Comparison of ENCODE assay signal across 18 cellular contexts in genomic region chr18:29879763-29880162, GRCh38.
"Had no signal": no experiment of that assay in that cellular context is flagged by ENCODE, and none has a peak within 500 bp of the region (broad histone marks: within the 10 kb centered on the region; RNA-seq: fewer than 3 reads in every experiment).

No MANE protein-coding gene starts in this region.

- H3K27ac Mint-ChIP-seq: activated CD8-positive, alpha-beta T cell treated with anti-CD3 and anti-CD28 coated beads, Interleukin-2, amount 10 ng/mL, durations not matched to agents 7 days and 5 days; activated naive CD8-positive, alpha-beta T cell treated with anti-CD3 and anti-CD28 coated beads, Interleukin-2, amount 50 U/mL, for 24 hours; activated T-helper 1 cell treated with anti-CD3 and anti-CD28 coated beads, Interleukin-12 subunit alpha, Interleukin-12 subunit beta, Interleukin-2, Interleukin-4 antibody, amounts not matched to agents 30 ng/mL and 10 ng/mL and 1 ng/mL, durations not matched to agents 14 hours and 24 hours and 36 hours; T-helper 2 cell treated with Interferon-gamma antibody and Interleukin-4, amounts not matched to agents 5 μg/mL and 100 μg/mL, for 36 hours had no signal

- FAIRE-seq: astrocyte, colon, kidney, urothelium cell line had no signal

- ATAC-seq: activated CD8-positive, alpha-beta T cell treated with anti-CD3 and anti-CD28 coated beads, Interleukin-2, amount 10 ng/mL, durations not matched to agents 7 days and 5 days; activated naive CD8-positive, alpha-beta T cell treated with anti-CD3 and anti-CD28 coated beads, Interleukin-2, amount 50 U/mL, for 24 hours had no signal

- H3K4me3 ChIP-seq: cardiac muscle cell, left ventricle myocardium inferior, ovary had no signal

- H3K27me3 Mint-ChIP-seq: activated naive CD8-positive, alpha-beta T cell treated with anti-CD3 and anti-CD28 coated beads, Interleukin-2, amount 50 U/mL, for 24 hours had no signal

- H3K4me1 ChIP-seq: left ventricle myocardium inferior had no signal

- DNase-seq: activated CD8-positive, alpha-beta memory T cell treated with anti-CD3 and anti-CD28 coated beads, Interleukin-2, amount 50 U/mL, for 48 hours; activated CD8-positive, alpha-beta T cell treated with anti-CD3 and anti-CD28 coated beads, Interleukin-2, amount 10 ng/mL, durations not matched to agents 7 days and 5 days; activated naive CD4-positive, alpha-beta T cell treated with Interleukin-2 at 50 U/mL for 16 hours; activated naive CD8-positive, alpha-beta T cell treated with anti-CD3 and anti-CD28 coated beads, Interleukin-2, amount 50 U/mL, for 24 hours; foreskin melanocyte; head of caudate nucleus; kidney; left ventricle myocardium inferior; mesenchymal stem cell; ovary; stimulated activated CD4-positive, alpha-beta T cell treated with anti-CD3 and anti-CD28 coated beads, Interleukin-15, amount 100 ng/mL, for 24 hours had no signal

- H3K4me1 Mint-ChIP-seq: activated naive CD8-positive, alpha-beta T cell treated with anti-CD3 and anti-CD28 coated beads, Interleukin-2, amount 50 U/mL, for 24 hours; nephron had no signal

- H3K27ac ChIP-seq: cardiac muscle cell, left ventricle myocardium inferior, ovary had no signal

- H3K36me3 ChIP-seq: cardiac muscle cell, left ventricle myocardium inferior, ovary had no signal

- H3K4me3 Mint-ChIP-seq: activated CD8-positive, alpha-beta T cell treated with anti-CD3 and anti-CD28 coated beads, Interleukin-2, amount 10 ng/mL, durations not matched to agents 7 days and 5 days; activated naive CD8-positive, alpha-beta T cell treated with anti-CD3 and anti-CD28 coated beads, Interleukin-2, amount 50 U/mL, for 24 hours; activated T-helper 1 cell treated with anti-CD3 and anti-CD28 coated beads, Interleukin-12 subunit alpha, Interleukin-12 subunit beta, Interleukin-2, Interleukin-4 antibody, amounts not matched to agents 30 ng/mL and 10 ng/mL and 1 ng/mL, durations not matched to agents 14 hours and 24 hours and 36 hours; nephron; T-helper 2 cell treated with Interferon-gamma antibody and Interleukin-4, amounts not matched to agents 5 μg/mL and 100 μg/mL, for 36 hours had no signal

- H3K9me3 ChIP-seq: left ventricle myocardium inferior, ovary had no signal

- H3K27me3 ChIP-seq: cardiac muscle cell, ovary had no signal
